In the genomic region with DNA sequence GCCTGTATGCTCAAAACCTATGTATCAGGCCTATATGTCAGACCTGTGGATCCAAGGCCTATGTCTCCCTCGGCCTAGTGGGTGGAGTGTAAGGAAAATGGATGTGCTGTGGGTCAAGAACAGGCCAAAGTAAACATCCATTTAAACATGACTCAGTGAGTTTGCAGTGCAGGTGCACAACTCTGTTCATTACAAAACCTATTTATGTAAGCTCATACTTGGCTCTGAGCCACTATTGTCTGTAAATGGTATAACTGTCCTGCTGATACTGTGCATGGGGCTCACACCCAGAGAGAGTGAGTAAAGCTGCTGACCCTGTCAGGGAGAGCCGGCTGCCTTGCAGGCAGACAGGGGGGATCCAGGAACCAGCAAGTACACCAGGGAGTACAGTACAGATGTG, we compare ENCODE assay signal across 11 cellular contexts.
DNase-seq lines count a peak whose midpoint lies in the region; ATAC-seq and TF ChIP-seq lines count a peak whose summit lies in the region.
"Had no signal": no experiment of that assay in that cellular context is flagged by ENCODE, and none has a peak within 500 bp of the region (broad histone marks: within the 10 kb centered on the region; RNA-seq: fewer than 3 reads in every experiment).

No MANE protein-coding gene starts in this region.

- no peak overlapping the region for H3K4me3 Mint-ChIP-seq in chondrocyte (ENCODE audit: unreplicated experiment)
- H3K4me3 Mint-ChIP-seq: natural killer cell treated with Interleukin-12 subunit alpha and Interleukin-12 subunit beta and Interleukin-15 and Interleukin-18, amount 100 ng/mL, for 72 hours had no signal

- ATAC-seq in HCT116: 0 out of 2 replicates have a peak, but pooled peaks have one; percentile 20

- no peak for TF ChIP-seq RAD21 in HCT116 (IDR thresholded peaks at IDR 0.05; ENCODE audit: low read depth)

- no peaks in the 10 kb centered on the region for H3K36me3 Mint-ChIP-seq in chondrocyte (ENCODE audit: low read depth)
- H3K36me3 Mint-ChIP-seq: natural killer cell treated with Interleukin-12 subunit alpha and Interleukin-12 subunit beta and Interleukin-15 and Interleukin-18, amount 100 ng/mL, for 72 hours had no signal

- no peaks in the 10 kb centered on the region for H3K9me2 ChIP-seq in HCT116 (ENCODE audit: insufficient read depth)

- H3K9me3 ChIP-seq in HCT116 (ENCODE audit: control insufficient read depth in 1 of 2, insufficient read depth in 1 of 2, low read depth in 1 of 2, low read length in 2 of 2): no peaks in the 10 kb centered on the region

- H3K4me2 ChIP-seq in HCT116 (ENCODE audit: low read length): no peak overlapping the region

- no TSS peak for BruUV-seq in HCT116 (replicated peaks; lab: Mats Ljungman, UMichigan)

- TF ChIP-seq POLR2A in HCT116 (IDR thresholded peaks at IDR 0.05; ENCODE audit: borderline replicate concordance, extremely low read depth, insufficient read depth, insufficient read length): no peak

- no peak overlapping the region for H3K27ac ChIP-seq in HCT116 (ENCODE audit: low read depth, low read length)

- H3K79me2 ChIP-seq in HCT116 (ENCODE audit: insufficient read depth, low read length): no peaks in the 10 kb centered on the region

- no peaks in the 10 kb centered on the region for H3K27me3 Mint-ChIP-seq in chondrocyte (ENCODE audit: low read depth)
- H3K27me3 Mint-ChIP-seq: natural killer cell treated with Interleukin-12 subunit alpha and Interleukin-12 subunit beta and Interleukin-15 and Interleukin-18, amount 100 ng/mL, for 72 hours had no signal

- H3K9me3 Mint-ChIP-seq in chondrocyte (ENCODE audit: low read depth): peaks cover 9% of the 10 kb centered on the region

- no peaks in the 10 kb centered on the region for H3K4me1 ChIP-seq in HCT116 (ENCODE audit: control insufficient read depth in 1 of 2, insufficient read depth in 2 of 2, low read length in 2 of 2)

- POLR2A ChIA-PET in HCT116 (lab: Charles Lee): no interaction called here

- H3K4me1 Mint-ChIP-seq in chondrocyte (ENCODE audit: low read depth): no peaks in the 10 kb centered on the region

- DNase-seq in HCT116 (ENCODE audit: low read depth, low spot score) (no peak), NCI-H345 (lab: John Stamatoyannopoulos, UW) (peak; percentile 77), cardiac fibroblast (ENCODE audit: low read depth in 2 of 2) (peak; percentile 22 to 92), non-pigmented ciliary epithelial cell (ENCODE audit: low read depth) (peak; percentile 56), D341Med (ENCODE audit: low spot score) (no peak), chondrocyte (ENCODE audit: low spot score) (no peak), NCI-H2227 treated with DMSO at 0.1 percent for 48 hours (lab: John Stamatoyannopoulos, UW) (no peak)
- no peak for DNase-seq in stimulated activated CD4-positive, alpha-beta T cell treated with anti-CD3 and anti-CD28 coated beads, Interleukin-2, amount 100 ng/mL, for 48 hours
- DNase-seq: activated CD8-positive, alpha-beta memory T cell treated with anti-CD3 and anti-CD28 coated beads, Interleukin-2, amount 50 U/mL, for 4 hours; islet precursor cell had no signal

- RAD21 ChIA-PET in HCT116 (lab: Charles Lee; ENCODE audit: low non-redundant PET in 1 of 2, low total read pairs in 2 of 2, uncharacterized antibody in 2 of 2, unreplicated experiment in 2 of 2): no interaction called here

- no peaks in the 10 kb centered on the region for H3K27me3 ChIP-seq in HCT116 (ENCODE audit: insufficient read depth, low read length)

- CTCF ChIA-PET in HCT116 (lab: Charles Lee): no interaction called here

- H4K20me1 ChIP-seq in HCT116 (ENCODE audit: insufficient read depth): no peaks in the 10 kb centered on the region

- no peak overlapping the region for H3K9ac ChIP-seq in HCT116 (ENCODE audit: low read length)

- H2AFZ ChIP-seq in HCT116 (ENCODE audit: low read depth, low read length, poor library complexity, severe bottlenecking): no peak overlapping the region

- no peak overlapping the region for H3K27ac Mint-ChIP-seq in chondrocyte (ENCODE audit: unreplicated experiment)
- H3K27ac Mint-ChIP-seq: natural killer cell treated with Interleukin-12 subunit alpha and Interleukin-12 subunit beta and Interleukin-15 and Interleukin-18, amount 100 ng/mL, for 72 hours had no signal

- H3K4me3 ChIP-seq in HCT116 (replicated peaks in 1 of 2; ENCODE audit: low read depth in 1 of 2, low read length in 2 of 2): no peak overlapping the region
- H3K4me3 ChIP-seq in cardiac fibroblast (replicated peaks in 1 of 2; ENCODE audit: low read depth in 2 of 2, low read length in 2 of 2): no peak overlapping the region

- H3K36me3 ChIP-seq in HCT116 (ENCODE audit: control insufficient read depth in 1 of 2, insufficient read depth in 2 of 2, low read length in 2 of 2): no peaks in the 10 kb centered on the region

- intact Hi-C loops in HCT116 (cut with micrococcal nuclease): no loop called here

- TF ChIP-seq CTCF in HCT116 (IDR thresholded peaks at IDR 0.05 in 2 of 3, conservative IDR thresholded peaks at IDR 0.05 in 1 of 3; ENCODE audit: borderline replicate concordance in 1 of 3, insufficient read depth in 1 of 3, low read depth in 2 of 3, low read length in 2 of 3) (no peak), cardiac fibroblast (IDR thresholded peaks at IDR 0.05; ENCODE audit: low read depth, low read length) (no peak), chondrocyte (IDR thresholded peaks at IDR 0.05) (no peak)

TF ChIP-seq in HCT116, 20 proteins besides CTCF, POLR2A, EP300 and RAD21:
- TF ChIP-seq CEBPB (IDR thresholded peaks at IDR 0.05; ENCODE audit: low read depth) (no peak), ZFX (IDR thresholded peaks at IDR 0.05) (no peak), EZH2phosphoT487 (IDR thresholded peaks at IDR 0.05; ENCODE audit: borderline replicate concordance) (no peak), EGR1 (IDR thresholded peaks at IDR 0.05; ENCODE audit: low read depth) (no peak), SRF (IDR thresholded peaks at IDR 0.05; ENCODE audit: low read depth) (no peak), POLR2AphosphoS5 (IDR thresholded peaks at IDR 0.05; ENCODE audit: low read depth, low read length) (no peak), SIN3A (IDR thresholded peaks at IDR 0.05; ENCODE audit: low read depth) (no peak), ELF1 (IDR thresholded peaks at IDR 0.05; ENCODE audit: borderline replicate concordance, low read depth) (no peak), YY1 (IDR thresholded peaks at IDR 0.05; ENCODE audit: extremely low read depth, insufficient replicate concordance, low read depth, low read length) (no peak)

Comparison
In these comparisons a context has a peak if more than half of its experiments do, and no peak if none do; other contexts are left out.
1. DNase-seq: peak in NCI-H345 (single experiment), cardiac fibroblast (2 of 2) and non-pigmented ciliary epithelial cell (single experiment); none in HCT116 (single experiment), D341Med (single experiment), chondrocyte (single experiment), NCI-H2227 treated with DMSO at 0.1 percent for 48 hours (single experiment) and stimulated activated CD4-positive, alpha-beta T cell treated with anti-CD3 and anti-CD28 coated beads, Interleukin-2, amount 100 ng/mL, for 48 hours (0 of 2).